8 cellular contexts compared by ENCODE assay signal in genomic region chr4:51845055-51845426, GRCh38. TPM values are rescaled to one million over a fixed set of nuclear protein-coding genes. Genes with fewer than 3 reads are reported as not detected.
A peak's percentile ranks its signal among the peaks of the same experiment; 100 is the strongest.
DNase-seq lines count a peak whose midpoint lies in the region; ATAC-seq and TF ChIP-seq lines count a peak whose summit lies in the region.

No MANE protein-coding gene starts in this region.

- peaks cover 7% of the 10 kb centered on the region for H3K79me1 ChIP-seq in neuronal stem cell (ENCODE audit: low read depth, low read length)

- H3K9me3 ChIP-seq in CD4-positive, CD25-positive, alpha-beta regulatory T cell (ENCODE audit: control insufficient read depth in 2 of 2, low read length in 2 of 2) = no peaks in the 10 kb centered on the region
- H3K9me3 ChIP-seq in OCI-LY7 (ENCODE audit: low read length) (no peaks in the 10 kb centered on the region), neuronal stem cell (replicated peaks in 1 of 2; ENCODE audit: control insufficient read depth in 2 of 2, insufficient read depth in 1 of 2, low read depth in 1 of 2, low read length in 2 of 2) (no peaks in the 10 kb centered on the region)

- no peaks in the 10 kb centered on the region for H3K36me3 ChIP-seq in CD4-positive, CD25-positive, alpha-beta regulatory T cell (ENCODE audit: control insufficient read depth, insufficient read depth, low read length)
- no peaks in the 10 kb centered on the region for H3K36me3 ChIP-seq in OCI-LY7 (ENCODE audit: insufficient read depth, low read length)
- peaks cover 0 to 31% of the 10 kb centered on the region in 2 donors for H3K36me3 ChIP-seq in neuronal stem cell (replicated peaks in 1 of 2; ENCODE audit: control insufficient read depth in 2 of 2, insufficient read depth in 2 of 2, low read length in 2 of 2)

- H3K18ac ChIP-seq in neuronal stem cell (ENCODE audit: low read length) = peak overlapping the region; percentile 12

- H3K9me3 Mint-ChIP-seq in CD4-positive, CD25-positive, alpha-beta regulatory T cell = no peaks in the 10 kb centered on the region
- H3K9me3 Mint-ChIP-seq in endothelial cell (ENCODE audit: unreplicated experiment) = no peaks in the 10 kb centered on the region

- POLR2A ChIA-PET in OCI-LY7 (lab: Charles Lee) = no interaction called here

- H3K4me3 Mint-ChIP-seq in CD4-positive, CD25-positive, alpha-beta regulatory T cell = peak overlapping the region; percentile 89 to 94 (median 92)
- H3K4me3 Mint-ChIP-seq in endothelial cell (ENCODE audit: unreplicated experiment) = peak overlapping the region; percentile 87

- no peak overlapping the region for H2AK5ac ChIP-seq in neuronal stem cell (ENCODE audit: low read depth, low read length)

- H2BK15ac ChIP-seq in neuronal stem cell (ENCODE audit: low read length) = no peak overlapping the region

- no peaks in the 10 kb centered on the region for H3K36me3 Mint-ChIP-seq in CD4-positive, CD25-positive, alpha-beta regulatory T cell
- H3K36me3 Mint-ChIP-seq in endothelial cell (ENCODE audit: low read depth, unreplicated experiment) = peaks cover 4% of the 10 kb centered on the region

- H3K27me3 ChIP-seq in CD4-positive, CD25-positive, alpha-beta regulatory T cell (ENCODE audit: control insufficient read depth, insufficient read depth, low read length) = no peaks in the 10 kb centered on the region
- no peaks in the 10 kb centered on the region for H3K27me3 ChIP-seq in neuronal stem cell (ENCODE audit: control insufficient read depth in 3 of 3, insufficient read depth in 3 of 3, low read depth in 1 of 3, low read length in 3 of 3)

- peaks cover 38% of the 10 kb centered on the region for H3K79me2 ChIP-seq in OCI-LY7 (ENCODE audit: insufficient read depth, low read depth, low read length)

- ATAC-seq in CD4-positive, CD25-positive, alpha-beta regulatory T cell (ENCODE audit: low read depth in 2 of 2) = no peak
- ATAC-seq in esophagus mucosa (no peak), GM18870 (IDR thresholded peaks at IDR 0.05; ENCODE audit: unreplicated experiment) (no peak)

- no peak for DNase-seq in CD4-positive, CD25-positive, alpha-beta regulatory T cell
- no peak for DNase-seq in OCI-LY7 (ENCODE audit: low spot score)
- DNase-seq in endothelial cell (ENCODE audit: low spot score) = no peak
- no peak for DNase-seq in neuronal stem cell (ENCODE audit: low spot score)
- no peak for DNase-seq in LoVo (ENCODE audit: low spot score)
- no peak for DNase-seq in SKM-1 (lab: John Stamatoyannopoulos, UW; ENCODE audit: unreplicated experiment)

- peaks cover 15% of the 10 kb centered on the region for H4K20me1 ChIP-seq in OCI-LY7 (ENCODE audit: insufficient read depth, low read length)

- H2BK12ac ChIP-seq in neuronal stem cell (ENCODE audit: low read length) = no peak overlapping the region

- H3K27ac Mint-ChIP-seq in CD4-positive, CD25-positive, alpha-beta regulatory T cell = peak overlapping the region in 1 of 3 donors; percentile 65
- peak overlapping the region; percentile 64 for H3K27ac Mint-ChIP-seq in endothelial cell (ENCODE audit: unreplicated experiment)

- H3K4me3 ChIP-seq in CD4-positive, CD25-positive, alpha-beta regulatory T cell (ENCODE audit: low read depth, low read length) = peak overlapping the region; percentile 65
- H3K4me3 ChIP-seq in OCI-LY7 (ENCODE audit: low read depth, low read length, poor library complexity, severe bottlenecking) (no peak overlapping the region), neuronal stem cell (ENCODE audit: low read length in 2 of 2) (peak overlapping the region; percentile 76 to 92)

- peaks cover 7% of the 10 kb centered on the region for H3K27me3 Mint-ChIP-seq in CD4-positive, CD25-positive, alpha-beta regulatory T cell
- H3K27me3 Mint-ChIP-seq in endothelial cell (ENCODE audit: unreplicated experiment) = peaks cover 9% of the 10 kb centered on the region

- no peak overlapping the region for H3K23ac ChIP-seq in neuronal stem cell (ENCODE audit: low read depth, low read length, poor library complexity)

- H3K9me2 ChIP-seq in OCI-LY7 (ENCODE audit: insufficient read depth, low read length) = no peaks in the 10 kb centered on the region

- intact Hi-C loops in OCI-LY7 (cut with micrococcal nuclease; ENCODE audit: unreplicated experiment) = loop anchor here (10.0 kb wide), 1 partner anchor 1900 kb away; no protein-coding TSS in a partner anchor

- H3K14ac ChIP-seq in neuronal stem cell (ENCODE audit: low read length) = no peak overlapping the region

- no peak overlapping the region for H2BK120ac ChIP-seq in neuronal stem cell (ENCODE audit: low read depth, low read length)

- H4K8ac ChIP-seq in neuronal stem cell (ENCODE audit: low read depth, low read length) = no peak overlapping the region

- H2AFZ ChIP-seq in OCI-LY7 (ENCODE audit: low read length) (no peak overlapping the region), neuronal stem cell (ENCODE audit: low read length) (peak overlapping the region; percentile 92)

- no peak overlapping the region for H2BK5ac ChIP-seq in neuronal stem cell (ENCODE audit: low read length)

- peaks cover 29 to 40% (median 35%) of the 10 kb centered on the region in 4 donors for H3K4me1 Mint-ChIP-seq in CD4-positive, CD25-positive, alpha-beta regulatory T cell
- H3K4me1 Mint-ChIP-seq in endothelial cell (ENCODE audit: unreplicated experiment) = peaks cover 13% of the 10 kb centered on the region

- peaks cover 20% of the 10 kb centered on the region for H3K4me1 ChIP-seq in CD4-positive, CD25-positive, alpha-beta regulatory T cell (ENCODE audit: control insufficient read depth, insufficient read depth, low read length, poor library complexity, severe bottlenecking)
- H3K4me1 ChIP-seq in OCI-LY7 (ENCODE audit: insufficient read depth, low read length, poor library complexity, severe bottlenecking) (peaks cover 16% of the 10 kb centered on the region), neuronal stem cell (ENCODE audit: control insufficient read depth in 2 of 2, insufficient read depth in 1 of 2, low read depth in 1 of 2, low read length in 2 of 2) (peaks cover 8 to 9% of the 10 kb centered on the region in 2 donors)

- no peak overlapping the region for H3K4ac ChIP-seq in neuronal stem cell (ENCODE audit: low read length)

- 100% methylated on average over 1 of the region's 6 CpGs; no CpG with 5 or more reads in 1 of the 2 donors for WGBS in neuronal stem cell (ENCODE audit: extremely low coverage in 2 of 2, insufficient read length in 2 of 2, insufficient replicate concordance in 1 of 2), 2 donors

- no peak overlapping the region for H3K9ac ChIP-seq in neuronal stem cell (ENCODE audit: low read depth, low read length, poor library complexity)

- H3K27ac ChIP-seq in CD4-positive, CD25-positive, alpha-beta regulatory T cell (ENCODE audit: insufficient read depth, low read length, poor library complexity, severe bottlenecking) = peak overlapping the region; percentile 80
- H3K27ac ChIP-seq in OCI-LY7 (ENCODE audit: low read depth, low read length, poor library complexity, severe bottlenecking) = no peak overlapping the region
- peak overlapping the region; percentile 69 for H3K27ac ChIP-seq in neuronal stem cell (replicated peaks; ENCODE audit: low read length)

- BruUV-seq in OCI-LY7 (replicated peaks; lab: Mats Ljungman, UMichigan) = no TSS peak

- TF ChIP-seq CTCF in OCI-LY7 (conservative IDR thresholded peaks at IDR 0.05; ENCODE audit: low read length) = no peak
- no peak for TF ChIP-seq CTCF in endothelial cell (IDR thresholded peaks at IDR 0.05; ENCODE audit: unreplicated experiment)

- H4K91ac ChIP-seq in neuronal stem cell (ENCODE audit: low read depth, low read length, poor library complexity) = no peak overlapping the region

- CTCF ChIA-PET in OCI-LY7 (lab: Charles Lee; ENCODE audit: unreplicated experiment) = no interaction called here

- H3K4me2 ChIP-seq in OCI-LY7 (ENCODE audit: low read length) = peak overlapping the region; percentile 88; the same call in 1 of the 2 replicates
- peak overlapping the region; percentile 89 for H3K4me2 ChIP-seq in neuronal stem cell (ENCODE audit: insufficient read depth, low read length, poor library complexity, severe bottlenecking)

RNA-seq across cellular contexts. Expression of gene DCUN1D4, which starts 2.1 kb away (rescaled TPM):
- total RNA-seq in CD4-positive, CD25-positive, alpha-beta regulatory T cell = 28.1 TPM
- polyA plus RNA-seq in CD4-positive, CD25-positive, alpha-beta regulatory T cell = 10 to 100 TPM in 3 of 4 donors, 1 to 10 TPM in 1; 9.7 to 18.5 (median 17.1) TPM
- total RNA-seq in OCI-LY7 (2014; rRNA removed; shearing (Covaris generic)) = 21.3 and 30.4 TPM in 2 replicates
- total RNA-seq in OCI-LY7 (2022) (24.4 and 34.2 TPM in 2 replicates), endothelial cell (ENCODE audit: unreplicated experiment) (61.0 TPM), esophagus mucosa (19.2 TPM)
- 27.5 TPM for polyA plus RNA-seq in neuronal stem cell (2013, experiment 1 of 2)
- polyA plus RNA-seq in neuronal stem cell (2013, experiment 2 of 2) = 28.4 TPM
